In the genomic region with DNA sequence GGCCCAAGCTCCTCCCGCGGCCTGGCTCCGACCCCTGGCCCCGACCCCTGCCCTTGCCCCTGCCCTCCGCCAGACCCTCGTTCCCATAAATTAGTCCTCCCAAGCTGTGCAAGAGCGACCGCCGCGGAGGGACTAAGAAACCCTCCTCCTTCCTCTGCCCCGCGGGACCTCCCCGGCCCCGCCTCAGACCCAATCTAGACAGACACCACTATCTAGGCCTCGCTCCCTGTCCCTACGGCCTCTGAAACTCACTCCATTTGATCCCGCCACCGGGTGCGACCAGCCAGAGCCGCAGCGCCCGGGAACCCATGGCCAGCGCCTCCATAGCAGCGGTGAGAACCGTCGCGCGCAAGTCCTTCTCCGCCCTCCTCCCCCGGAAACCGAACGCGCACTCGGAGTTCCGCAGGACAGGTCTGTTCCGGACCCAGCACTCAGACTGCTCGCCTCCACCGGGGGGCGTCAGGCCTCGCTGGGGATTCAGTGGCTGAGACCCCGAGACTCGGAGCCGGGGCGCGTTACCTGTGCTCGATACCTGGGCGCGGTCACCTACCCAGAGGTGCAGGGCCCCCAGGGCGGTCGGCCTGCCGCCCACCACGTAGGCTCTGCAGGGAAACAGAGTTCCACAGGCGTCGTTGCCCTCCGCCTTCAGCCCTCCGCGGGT, we compare ENCODE assay signal across 8 cellular contexts. TPM values are rescaled to one million over a fixed set of nuclear protein-coding genes. Genes with fewer than 3 reads are reported as not detected.
DNase-seq lines count a peak whose midpoint lies in the region; ATAC-seq and TF ChIP-seq lines count a peak whose summit lies in the region.

Gene MRPL39 (minus strand): TSS at position 331 of the 661 bp plus-strand sequence. CDS start 6 bp downstream, at position 325.

- ATAC-seq in HG03432 (IDR thresholded peaks at IDR 0.05; ENCODE audit: unreplicated experiment) = peak; percentile 97

- TF ChIP-seq CTCF in choroid plexus epithelial cell (conservative IDR thresholded peaks at IDR 0.05; ENCODE audit: low read depth, low read length) = peak; percentile 81

- TF ChIP-seq POLR2A in GM19099 (IDR thresholded peaks at IDR 0.05; ENCODE audit: extremely low read depth, insufficient read length, low read depth) = peak; percentile 88

- H3K4me3 ChIP-seq in choroid plexus epithelial cell (ENCODE audit: low read depth, low read length) = peak within 1 kb of the TSS; percentile 83

- DNase-seq in Ammon's horn (ENCODE audit: low spot score) (peak; percentile 90), NCI-H460 (ENCODE audit: extremely low read depth, low read depth) (peak; percentile 83), choroid plexus epithelial cell (ENCODE audit: low read depth) (peak; percentile 94), kidney tubule cell (ENCODE audit: low spot score) (peak; percentile 90)
- peak; percentile 75 to 80 for DNase-seq in activated CD4-positive, alpha-beta T cell treated with anti-CD3 and anti-CD28 coated beads for 24 hours (ENCODE audit: low read depth in 2 of 2)
- peak; percentile 70 to 85 (median 79) for DNase-seq in stimulated activated CD4-positive, alpha-beta T cell treated with anti-CD3 and anti-CD28 coated beads, Interleukin-1b, Interleukin-23, amount 100 ng/mL, for 24 hours (ENCODE audit: low read depth in 4 of 4, low spot score in 1 of 4)

RNA-seq across cellular contexts. Expression of gene MRPL39, which starts in this region (rescaled TPM):
- total RNA-seq in NCI-H460 (2014; rRNA removed; shearing (Covaris generic)) = 64.2 and 66.2 TPM in 2 replicates
- 30.3 and 32.4 TPM in 2 replicates for polyA plus RNA-seq in NCI-H460 (2014; cell fraction: nucleus; rRNA removed)

Comparison
In these comparisons a context has a peak if more than half of its experiments do, and no peak if none do; other contexts are left out.
1. Peak in every context shown above with its lines: DNase-seq, ATAC-seq and H3K4me3 ChIP-seq.